ENCODE assay signal across 29 cellular contexts in the genomic region with DNA sequence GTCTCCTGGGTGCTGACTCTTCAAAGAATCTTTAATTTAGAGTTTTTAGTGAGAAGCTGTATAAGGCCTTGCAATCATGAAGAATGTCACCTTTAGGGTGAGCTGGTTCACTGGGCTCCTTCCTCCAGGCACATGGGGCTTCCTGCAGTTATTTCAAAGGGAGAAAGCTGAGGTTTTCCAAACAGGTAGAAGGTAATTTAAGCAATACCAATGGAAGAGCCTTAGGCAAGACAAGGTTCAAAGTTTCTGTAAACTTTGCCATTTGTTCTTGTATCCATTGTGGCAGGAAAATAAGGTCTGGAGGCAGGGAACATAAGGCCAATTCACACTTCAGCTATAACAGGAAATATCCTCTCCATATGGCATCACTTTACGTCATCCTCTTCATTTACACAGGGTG.
DNase-seq lines count a peak whose midpoint lies in the region; FAIRE-seq and TF ChIP-seq lines count a peak whose summit lies in the region.
"Had no signal": no experiment of that assay in that cellular context is flagged by ENCODE, and none has a peak within 500 bp of the region (broad histone marks: within the 10 kb centered on the region; RNA-seq: fewer than 3 reads in every experiment).

No MANE protein-coding gene starts in this region.

- H3K27me3 ChIP-seq in HUES48 (ENCODE audit: control insufficient read depth, insufficient read depth, low read length) (no peaks in the 10 kb centered on the region), astrocyte (ENCODE audit: insufficient read depth, low read length) (peaks cover 7% of the 10 kb centered on the region)
- H3K27me3 ChIP-seq: cardiac muscle cell had no signal

- H4K20me1 ChIP-seq in astrocyte (ENCODE audit: insufficient read depth, low read length), result no peaks in the 10 kb centered on the region

- H3K4me3 ChIP-seq in HUES48 (ENCODE audit: low read depth, low read length), result no peak overlapping the region
- H3K4me3 ChIP-seq in astrocyte (ENCODE audit: insufficient read depth, low read depth, low read length), result no peak overlapping the region
- H3K4me3 ChIP-seq in urinary bladder (ENCODE audit: low read depth, low read length), result no peak overlapping the region
- H3K4me3 ChIP-seq: cardiac muscle cell, heart left ventricle, psoas muscle, SK-N-MC, skin epidermis, tibial artery had no signal

- H2AFZ ChIP-seq in astrocyte (ENCODE audit: low read depth, low read length), result no peak overlapping the region

- H3K27me3 Mint-ChIP-seq in astrocyte (ENCODE audit: low read depth, unreplicated experiment) (peaks cover 5% of the 10 kb centered on the region), nephron progenitor cell (ENCODE audit: low read depth, poor library complexity) (peaks cover 3% of the 10 kb centered on the region)

- no peaks in the 10 kb centered on the region for H3K79me2 ChIP-seq in astrocyte (ENCODE audit: insufficient read depth, low read length)

- H3K27ac ChIP-seq in HUES48 (ENCODE audit: low read depth, low read length), result peak overlapping the region; percentile 6
- no peak overlapping the region for H3K27ac ChIP-seq in astrocyte (ENCODE audit: low read depth, low read length)
- peak overlapping the region; percentile 71 for H3K27ac ChIP-seq in urinary bladder (ENCODE audit: low read depth)
- H3K27ac ChIP-seq: cardiac muscle cell, heart left ventricle, psoas muscle, RWPE1, SK-N-MC, skin epidermis, tibial artery had no signal

- H3K4me1 ChIP-seq in HUES48 (ENCODE audit: control insufficient read depth, insufficient read depth, low read length) (no peaks in the 10 kb centered on the region), astrocyte (ENCODE audit: insufficient read depth, low read length) (no peaks in the 10 kb centered on the region), urinary bladder (ENCODE audit: insufficient read depth) (no peaks in the 10 kb centered on the region)
- H3K4me1 ChIP-seq: heart left ventricle, psoas muscle, tibial artery had no signal

- H3K9ac ChIP-seq in HUES48 (ENCODE audit: low read depth, low read length) (no peak overlapping the region), astrocyte (ENCODE audit: low read length) (no peak overlapping the region)

- H3K9me3 ChIP-seq in HUES48 (ENCODE audit: control insufficient read depth, insufficient read depth, low read length) (peaks cover 17% of the 10 kb centered on the region), astrocyte (ENCODE audit: insufficient read depth, low read depth, low read length) (peaks cover 6% of the 10 kb centered on the region)
- H3K9me3 ChIP-seq: heart left ventricle, psoas muscle, tibial artery had no signal

- H3K4me2 ChIP-seq in astrocyte (ENCODE audit: low read length), result no peak overlapping the region

- peaks cover 6% of the 10 kb centered on the region for H3K9me3 Mint-ChIP-seq in astrocyte (ENCODE audit: unreplicated experiment)
- H3K9me3 Mint-ChIP-seq in nephron progenitor cell, result peaks cover 27% of the 10 kb centered on the region
- H3K9me3 Mint-ChIP-seq: memory B cell had no signal

- H3K4me1 Mint-ChIP-seq in astrocyte (ENCODE audit: low read depth, unreplicated experiment) (peaks cover 9% of the 10 kb centered on the region), nephron progenitor cell (peaks cover 58% of the 10 kb centered on the region)
- H3K4me1 Mint-ChIP-seq: activated CD4-positive, alpha-beta T cell treated with anti-CD3 and anti-CD28 coated beads for 36 hours; CD4-positive, CD25-positive, alpha-beta regulatory T cell; memory B cell; stimulated activated naive CD8-positive, alpha-beta T cell treated with anti-CD3 and anti-CD28 coated beads, Interleukin-15, amount 100 ng/mL, for 72 hours had no signal

- FAIRE-seq in astrocyte (lab: Jason Lieb, UNC) (no peak), GM12892 (lab: Jason Lieb, UNC) (no peak)
- FAIRE-seq: D721Med had no signal

- H3K36me3 Mint-ChIP-seq in astrocyte (ENCODE audit: low read depth, unreplicated experiment), result no peaks in the 10 kb centered on the region
- H3K36me3 Mint-ChIP-seq in nephron progenitor cell (ENCODE audit: low read depth), result no peaks in the 10 kb centered on the region
- H3K36me3 Mint-ChIP-seq: activated naive CD8-positive, alpha-beta T cell; memory B cell had no signal

- TF ChIP-seq POLR2A in GM12892 (IDR thresholded peaks at IDR 0.05; ENCODE audit: low read depth, low read length), result no peak

- no peaks in the 10 kb centered on the region for H3K36me3 ChIP-seq in HUES48 (ENCODE audit: control insufficient read depth, insufficient read depth, low read length)
- no peaks in the 10 kb centered on the region for H3K36me3 ChIP-seq in astrocyte (ENCODE audit: insufficient read depth, low read length)
- H3K36me3 ChIP-seq in urinary bladder (ENCODE audit: insufficient read depth), result no peaks in the 10 kb centered on the region
- H3K36me3 ChIP-seq: cardiac muscle cell, heart left ventricle, tibial artery had no signal

- peak overlapping the region; percentile 21 for H3K27ac Mint-ChIP-seq in astrocyte (ENCODE audit: unreplicated experiment)
- peak overlapping the region; percentile 86 for H3K27ac Mint-ChIP-seq in nephron progenitor cell
- H3K27ac Mint-ChIP-seq: activated CD4-positive, alpha-beta T cell treated with anti-CD3 and anti-CD28 coated beads for 36 hours; activated CD8-positive, alpha-beta T cell treated with anti-CD3 and anti-CD28 coated beads, Interleukin-2, amount 10 ng/mL, durations not matched to agents 7 days and 5 days; activated naive CD8-positive, alpha-beta T cell; CD4-positive, CD25-positive, alpha-beta regulatory T cell; dendritic cell treated with granulocyte-macrophage colony-stimulating factor and Interleukin-4, amounts not matched to agents 40 ng/mL and 50 ng/mL, for 4 days; endodermal cell; memory B cell; stimulated activated naive CD8-positive, alpha-beta T cell treated with anti-CD3 and anti-CD28 coated beads, Interleukin-15, amount 100 ng/mL, for 72 hours had no signal

- 0% methylated on average over 1 of the region's 1 CpG for WGBS in urinary bladder

- DNase-seq in astrocyte (ENCODE audit: low read depth) (no peak), nephron progenitor cell (no peak), H4 (ENCODE audit: low spot score) (no peak), GM12892 (ENCODE audit: insufficient read length) (no peak), GOT3 (lab: John Stamatoyannopoulos, UW) (no peak)
- DNase-seq: activated CD4-positive, alpha-beta T cell treated with anti-CD3 and anti-CD28 coated beads for 36 hours; activated CD8-positive, alpha-beta T cell treated with anti-CD3 and anti-CD28 coated beads, Interleukin-2, amount 10 ng/mL, durations not matched to agents 7 days and 5 days; aorta; CD4-positive, CD25-positive, alpha-beta regulatory T cell; endodermal cell; heart left ventricle; KG1; left cardiac atrium; NCI-H1417; NCI-H2029 treated with DMSO at 0.1 percent for 48 hours; psoas muscle; stimulated activated naive CD8-positive, alpha-beta T cell treated with anti-CD3 and anti-CD28 coated beads, Interleukin-15, amount 100 ng/mL, for 72 hours; T-helper 2 cell had no signal

- no peak for TF ChIP-seq CTCF in astrocyte (IDR thresholded peaks at IDR 0.05; ENCODE audit: insufficient read depth, low read depth, low read length)
- TF ChIP-seq CTCF in nephron progenitor cell (IDR thresholded peaks at IDR 0.05), result no peak

- no peak overlapping the region for H3K4me3 Mint-ChIP-seq in astrocyte (ENCODE audit: unreplicated experiment)
- H3K4me3 Mint-ChIP-seq in nephron progenitor cell, result no peak overlapping the region
- H3K4me3 Mint-ChIP-seq: activated CD4-positive, alpha-beta T cell treated with anti-CD3 and anti-CD28 coated beads for 36 hours; activated CD8-positive, alpha-beta T cell treated with anti-CD3 and anti-CD28 coated beads, Interleukin-2, amount 10 ng/mL, durations not matched to agents 7 days and 5 days; activated naive CD8-positive, alpha-beta T cell; CD4-positive, CD25-positive, alpha-beta regulatory T cell; dendritic cell treated with granulocyte-macrophage colony-stimulating factor and Interleukin-4, amounts not matched to agents 40 ng/mL and 50 ng/mL, for 4 days; endodermal cell; memory B cell; stimulated activated naive CD8-positive, alpha-beta T cell treated with anti-CD3 and anti-CD28 coated beads, Interleukin-15, amount 100 ng/mL, for 72 hours had no signal
